In genomic region chr17:81254955-81255717, GRCh38 we compare ENCODE assay signal across 8 cellular contexts. TPM values are rescaled to one million over a fixed set of nuclear protein-coding genes. Genes with fewer than 3 reads are reported as not detected.
DNase-seq lines count a peak whose midpoint lies in the region; ATAC-seq and TF ChIP-seq lines count a peak whose summit lies in the region.

No MANE protein-coding gene starts in this region.

- H3K4me3 Mint-ChIP-seq in activated naive CD8-positive, alpha-beta T cell treated with anti-CD3 and anti-CD28 coated beads for 36 hours: no peak overlapping the region

- H3K79me2 ChIP-seq in neural cell (replicated peaks; ENCODE audit: insufficient read depth, low read length): no peaks in the 10 kb centered on the region

- H3K27me3 ChIP-seq in SJSA1 (replicated peaks) (no peaks in the 10 kb centered on the region), neural cell (ENCODE audit: insufficient read depth, low read depth, low read length) (no peaks in the 10 kb centered on the region)

- DNase-seq in ACHN (peak; percentile 91), Kasumi-1 (lab: John Stamatoyannopoulos, UW) (peak; percentile 91), SJSA1 (ENCODE audit: low read depth in 1 of 2, low spot score in 2 of 2) (peak; percentile 38 to 74), fibroblast of gingiva (ENCODE audit: low read depth) (peak; percentile 75)
- no peak for DNase-seq in activated naive CD8-positive, alpha-beta T cell treated with anti-CD3 and anti-CD28 coated beads for 36 hours

- no peaks in the 10 kb centered on the region for H3K9me3 Mint-ChIP-seq in activated naive CD8-positive, alpha-beta T cell treated with anti-CD3 and anti-CD28 coated beads for 36 hours

- H3K4me2 ChIP-seq in neural cell (ENCODE audit: low read length): no peak overlapping the region

- peaks cover 14% of the 10 kb centered on the region for H3K36me3 Mint-ChIP-seq in activated naive CD8-positive, alpha-beta T cell treated with anti-CD3 and anti-CD28 coated beads for 36 hours

- H3K4me1 Mint-ChIP-seq in activated naive CD8-positive, alpha-beta T cell treated with anti-CD3 and anti-CD28 coated beads for 36 hours: peaks cover 12% of the 10 kb centered on the region

- no peak overlapping the region for H2AFZ ChIP-seq in neural cell (ENCODE audit: low read depth, low read length)

- peak overlapping the region; percentile 34 for H3K9ac ChIP-seq in neural cell (ENCODE audit: low read length)

- in situ Hi-C loops in ACHN (cut with HindIII; ENCODE audit: low pct_ligation_motif_present, low pct_unique_long_range_greater_than_20kb, low sequenced_read_pairs): no loop called here

- no peak overlapping the region for H3K27ac Mint-ChIP-seq in activated naive CD8-positive, alpha-beta T cell treated with anti-CD3 and anti-CD28 coated beads for 36 hours

- TF ChIP-seq RAD21 in neural cell (conservative IDR thresholded peaks at IDR 0.05): no peak

- H3K27me3 Mint-ChIP-seq in activated naive CD8-positive, alpha-beta T cell treated with anti-CD3 and anti-CD28 coated beads for 36 hours: no peaks in the 10 kb centered on the region

- no peak for ATAC-seq in HG02970 (IDR thresholded peaks at IDR 0.05; ENCODE audit: low FRiP score, unreplicated experiment)
- no peak for ATAC-seq in HG03097 (IDR thresholded peaks at IDR 0.05; ENCODE audit: low FRiP score, unreplicated experiment)

- no peaks in the 10 kb centered on the region for H3K9me2 ChIP-seq in neural cell (ENCODE audit: insufficient read depth, low read length)

- H3K4me1 ChIP-seq in SJSA1 (replicated peaks): no peaks in the 10 kb centered on the region

- no peak for TF ChIP-seq CTCF in neural cell (IDR thresholded peaks at IDR 0.05; ENCODE audit: poor library complexity, severe bottlenecking)

- H3K27ac ChIP-seq in SJSA1 (no peak overlapping the region), neural cell (ENCODE audit: low read length) (peak overlapping the region; percentile 37)

- H3K9me3 ChIP-seq in SJSA1 (replicated peaks) (no peaks in the 10 kb centered on the region), neural cell (ENCODE audit: low read length) (no peaks in the 10 kb centered on the region)

- TF ChIP-seq EP300 in neural cell (conservative IDR thresholded peaks at IDR 0.05; ENCODE audit: poor library complexity, severe bottlenecking): no peak

- H3K36me3 ChIP-seq in SJSA1 (peaks cover 68% of the 10 kb centered on the region), neural cell (ENCODE audit: insufficient read depth, low read length) (no peaks in the 10 kb centered on the region)

- no peaks in the 10 kb centered on the region for H3F3A ChIP-seq in neural cell (ENCODE audit: insufficient read depth, low read length, poor library complexity, severe bottlenecking)

- no peaks in the 10 kb centered on the region for H4K20me1 ChIP-seq in neural cell (ENCODE audit: insufficient read depth)

- H3K4me3 ChIP-seq in SJSA1 (no peak overlapping the region), neural cell (ENCODE audit: low read length) (no peak overlapping the region)

TF ChIP-seq in neural cell, 6 proteins besides CTCF, POLR2A, EP300 and RAD21:
- no peak for TF ChIP-seq TAF1 (IDR thresholded peaks at IDR 0.05; ENCODE audit: low read depth)
- TF ChIP-seq SMC3 (conservative IDR thresholded peaks at IDR 0.05; ENCODE audit: poor library complexity): peak; percentile 33
- TF ChIP-seq REST (IDR thresholded peaks at IDR 0.05; ENCODE audit: borderline replicate concordance): no peak

RNA-seq across cellular contexts. Expression of gene NDUFAF8, which starts 16.0 kb away (rescaled TPM):
- total RNA-seq in SJSA1 (2014; rRNA removed; shearing (Covaris generic)): 74.0 and 126 TPM in 2 replicates
- 76.4 and 90.2 TPM in 2 replicates for polyA plus RNA-seq in neural cell
- polyA minus RNA-seq in neural cell: 27.1 and 36.5 TPM in 2 replicates
- total RNA-seq in activated naive CD8-positive, alpha-beta T cell treated with anti-CD3 and anti-CD28 coated beads for 36 hours: 100 to 1,000 TPM in 1 of 2 experiments, 10 to 100 TPM in 1; 97.2 to 102 TPM

RNA-seq across cellular contexts. Expression of gene TEPSIN, which starts 16.3 kb away (rescaled TPM):
- 20.4 and 27.1 TPM in 2 replicates for total RNA-seq in SJSA1 (2014; rRNA removed; shearing (Covaris generic))
- 50.0 and 60.3 TPM in 2 replicates for polyA plus RNA-seq in neural cell
- 24.0 and 34.8 TPM in 2 replicates for polyA minus RNA-seq in neural cell
- total RNA-seq in activated naive CD8-positive, alpha-beta T cell treated with anti-CD3 and anti-CD28 coated beads for 36 hours: 10 to 100 TPM; 25.9 to 31.7 TPM

RNA-seq across cellular contexts. Expression of gene CEP131, which starts 32.4 kb away (rescaled TPM):
- total RNA-seq in SJSA1 (2014; rRNA removed; shearing (Covaris generic)): 31.7 and 38.2 TPM in 2 replicates
- polyA plus RNA-seq in neural cell: 21.3 and 33.0 TPM in 2 replicates
- 25.6 and 32.9 TPM in 2 replicates for polyA minus RNA-seq in neural cell
- 10 to 100 TPM in 1 of 2 experiments, 1 to 10 TPM in 1; 8.6 to 10.2 TPM for total RNA-seq in activated naive CD8-positive, alpha-beta T cell treated with anti-CD3 and anti-CD28 coated beads for 36 hours

RNA-seq across cellular contexts. Expression of gene SLC38A10, which starts 40.0 kb away (rescaled TPM):
- 81.4 and 109 TPM in 2 replicates for total RNA-seq in SJSA1 (2014; rRNA removed; shearing (Covaris generic))
- 37.4 and 46.0 TPM in 2 replicates for polyA plus RNA-seq in neural cell
- 39.6 and 45.8 TPM in 2 replicates for polyA minus RNA-seq in neural cell
- total RNA-seq in activated naive CD8-positive, alpha-beta T cell treated with anti-CD3 and anti-CD28 coated beads for 36 hours: 10 to 100 TPM; 35.7 to 38.7 TPM
